Comparison of ENCODE assay signal across 27 cellular contexts in the genomic region with DNA sequence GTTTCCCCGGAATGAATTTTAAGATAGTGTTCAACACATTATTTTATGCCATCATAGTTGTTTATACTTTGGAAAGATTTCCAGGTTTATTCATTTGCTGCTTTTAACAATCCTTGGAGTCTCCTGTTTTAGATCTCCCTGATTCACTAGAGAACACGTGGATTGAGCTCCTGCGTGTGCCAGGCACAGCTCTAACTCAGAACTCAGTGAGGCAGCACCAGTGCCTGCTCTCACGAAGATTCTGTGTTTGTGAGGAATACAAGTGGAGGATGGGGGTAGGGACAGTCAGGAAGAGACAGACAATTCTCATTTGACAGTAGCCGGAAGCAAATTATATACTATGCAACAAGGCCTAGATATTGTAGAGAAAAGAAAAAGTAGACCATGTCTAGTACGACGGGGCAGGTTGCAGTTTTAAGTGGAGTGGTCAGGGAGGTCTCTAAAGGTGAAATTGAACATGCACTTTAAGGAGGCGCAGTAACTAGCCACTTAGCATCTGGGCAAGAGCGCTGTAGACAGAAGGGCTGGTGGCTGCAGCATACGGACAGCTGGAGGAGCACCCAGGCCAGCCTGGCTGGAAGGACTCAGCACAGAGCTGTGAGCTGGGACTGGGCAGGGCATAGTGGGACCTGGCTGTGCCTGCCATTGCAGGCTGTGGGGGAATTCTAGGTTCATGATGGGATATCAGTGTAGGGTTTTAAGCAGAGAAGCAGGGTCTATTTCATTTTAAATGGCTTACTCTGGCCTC. TPM values are rescaled to one million over a fixed set of nuclear protein-coding genes. Genes with fewer than 3 reads are reported as not detected.
DNase-seq lines count a peak whose midpoint lies in the region; ATAC-seq and TF ChIP-seq lines count a peak whose summit lies in the region.
"Had no signal": no experiment of that assay in that cellular context is flagged by ENCODE, and none has a peak within 500 bp of the region (broad histone marks: within the 10 kb centered on the region; RNA-seq: fewer than 3 reads in every experiment).

No MANE protein-coding gene starts in this region.

- DNase-seq in activated CD8-positive, alpha-beta memory T cell treated with anti-CD3 and anti-CD28 coated beads for 24 hours, result peak; percentile 13
- no peak for DNase-seq in activated CD8-positive, alpha-beta memory T cell treated with anti-CD3 and anti-CD28 coated beads, Interleukin-2, amount 50 U/mL, for 4 hours
- no peak for DNase-seq in mesenchymal stem cell
- peak in 1 of 49 donors; percentile 32 for DNase-seq in substantia nigra (lab: John Stamatoyannopoulos, UW)
- no peak for DNase-seq in activated CD4-positive, alpha-beta memory T cell treated with anti-CD3 and anti-CD28 coated beads for 36 hours
- no peak for DNase-seq in hepatic stellate cell (ENCODE audit: low spot score)
- DNase-seq: 8988T; activated CD4-positive, alpha-beta T cell treated with anti-CD3 and anti-CD28 coated beads for 36 hours; activated naive CD4-positive, alpha-beta T cell; activated T-cell treated with anti-CD3 and anti-CD28 coated beads, Interleukin-2, amount 50 U/mL, for 48 hours; islet precursor cell; NCI-H1417 treated with DMSO at 0.1 percent for 48 hours; NCI-H446; right lobe of liver; RPMI8226; stimulated activated CD4-positive, alpha-beta T cell treated with anti-CD3 and anti-CD28 coated beads, Interleukin-12 subunit alpha, Interleukin-12 subunit beta, amount 100 ng/mL, for 4 hours; stimulated activated CD4-positive, alpha-beta T cell treated with anti-CD3 and anti-CD28 coated beads, Interleukin-4, amount 100 ng/mL, for 24 hours; T-helper 1 cell had no signal

- CTCF ChIA-PET in activated CD4-positive, alpha-beta memory T cell treated with anti-CD3 and anti-CD28 coated beads for 36 hours (lab: Charles Lee), result no interaction called here

- H3K4me3 Mint-ChIP-seq in activated CD4-positive, alpha-beta memory T cell treated with anti-CD3 and anti-CD28 coated beads for 36 hours, result no peak overlapping the region
- H3K4me3 Mint-ChIP-seq: activated CD4-positive, alpha-beta T cell treated with anti-CD3 and anti-CD28 coated beads for 36 hours; CD14-positive monocyte; dendritic cell treated with granulocyte-macrophage colony-stimulating factor and Interleukin-4, amounts not matched to agents 40 ng/mL and 50 ng/mL, for 4 days; neural progenitor cell; stimulated activated memory B cell treated with anti-CD40 and anti-IgM and Interleukin-4, amounts not matched to agents 10 μg/mL and 1 μg/mL and 100 μg/mL, for 72 hours had no signal

- no peak overlapping the region for H2BK120ac ChIP-seq in mesenchymal stem cell (ENCODE audit: low read depth, low read length)

- no peaks in the 10 kb centered on the region for H3K9me3 Mint-ChIP-seq in activated CD4-positive, alpha-beta memory T cell treated with anti-CD3 and anti-CD28 coated beads for 36 hours
- H3K9me3 Mint-ChIP-seq: dendritic cell treated with granulocyte-macrophage colony-stimulating factor and Interleukin-4, amounts not matched to agents 40 ng/mL and 50 ng/mL, for 4 days; stimulated activated memory B cell treated with anti-CD40 and anti-IgM and Interleukin-4, amounts not matched to agents 10 μg/mL and 1 μg/mL and 100 μg/mL, for 72 hours had no signal

- no peak overlapping the region for H4K8ac ChIP-seq in mesenchymal stem cell (ENCODE audit: low read length)

- H3K4me2 ChIP-seq in mesenchymal stem cell (ENCODE audit: low read length, poor library complexity, severe bottlenecking), result no peak overlapping the region

- H3K4me3 ChIP-seq in mesenchymal stem cell (ENCODE audit: insufficient read depth in 1 of 2, low read depth in 1 of 2, low read length in 2 of 2), result no peak overlapping the region
- H3K4me3 ChIP-seq: neural progenitor cell, right lobe of liver, SJSA1, suprapubic skin had no signal

- H3K9ac ChIP-seq in mesenchymal stem cell (ENCODE audit: low read length), result no peak overlapping the region
- H3K9ac ChIP-seq: neural progenitor cell had no signal

- no peak overlapping the region for H3K27ac Mint-ChIP-seq in activated CD4-positive, alpha-beta memory T cell treated with anti-CD3 and anti-CD28 coated beads for 36 hours
- H3K27ac Mint-ChIP-seq: activated CD4-positive, alpha-beta T cell treated with anti-CD3 and anti-CD28 coated beads for 36 hours; CD14-positive monocyte; dendritic cell treated with granulocyte-macrophage colony-stimulating factor and Interleukin-4, amounts not matched to agents 40 ng/mL and 50 ng/mL, for 4 days; stimulated activated memory B cell treated with anti-CD40 and anti-IgM and Interleukin-4, amounts not matched to agents 10 μg/mL and 1 μg/mL and 100 μg/mL, for 72 hours had no signal

- no peak overlapping the region for H3K14ac ChIP-seq in mesenchymal stem cell (ENCODE audit: low read length in 2 of 2)

- H2AFZ ChIP-seq in mesenchymal stem cell (ENCODE audit: low read depth, low read length), result no peak overlapping the region
- H2AFZ ChIP-seq: neural progenitor cell had no signal

- H2BK5ac ChIP-seq in mesenchymal stem cell (ENCODE audit: low read depth, low read length, poor library complexity, severe bottlenecking), result no peak overlapping the region

- H3K4me1 ChIP-seq in mesenchymal stem cell (ENCODE audit: control insufficient read depth, insufficient read depth, low read depth, low read length), result peaks cover 4% of the 10 kb centered on the region
- H3K4me1 ChIP-seq: right lobe of liver, suprapubic skin had no signal

- peak overlapping the region; percentile 75 for H2BK15ac ChIP-seq in mesenchymal stem cell (ENCODE audit: low read depth, poor library complexity, severe bottlenecking)

- peaks cover 0 to 24% of the 10 kb centered on the region in 2 experiments for H3K36me3 ChIP-seq in mesenchymal stem cell (ENCODE audit: control insufficient read depth in 1 of 2, insufficient read depth in 2 of 2, low read depth in 1 of 2, low read length in 2 of 2)
- H3K36me3 ChIP-seq: neural progenitor cell, right lobe of liver, SJSA1, suprapubic skin had no signal

- no peak for ATAC-seq in SK-N-SH treated with all-trans-retinoic acid at 6 μM for 48 hours
- ATAC-seq: activated CD4-positive, alpha-beta T cell treated with anti-CD3 and anti-CD28 coated beads for 36 hours; right lobe of liver; stimulated activated memory B cell treated with anti-CD40 and anti-IgM and Interleukin-4, amounts not matched to agents 10 μg/mL and 1 μg/mL and 100 μg/mL, for 72 hours had no signal

- intact Hi-C loops in activated CD4-positive, alpha-beta memory T cell treated with anti-CD3 and anti-CD28 coated beads for 36 hours (cut with micrococcal nuclease), result no loop called here

- H3K27ac ChIP-seq in cingulate gyrus (ENCODE audit: low read depth, low read length) (peak overlapping the region; percentile 84), mesenchymal stem cell (ENCODE audit: low read length, poor library complexity, severe bottlenecking) (no peak overlapping the region), substantia nigra (ENCODE audit: low read depth, low read length, poor library complexity, severe bottlenecking) (peak overlapping the region; percentile 82)
- H3K27ac ChIP-seq: HL-60, neural progenitor cell, right lobe of liver, SJSA1, suprapubic skin had no signal

- peaks cover 42% of the 10 kb centered on the region for H3K4me1 Mint-ChIP-seq in activated CD4-positive, alpha-beta memory T cell treated with anti-CD3 and anti-CD28 coated beads for 36 hours (ENCODE audit: low read depth)

- H4K91ac ChIP-seq in mesenchymal stem cell (ENCODE audit: low read length), result peak overlapping the region; percentile 43

- peaks cover 32% of the 10 kb centered on the region for H3K36me3 Mint-ChIP-seq in activated CD4-positive, alpha-beta memory T cell treated with anti-CD3 and anti-CD28 coated beads for 36 hours

- no peaks in the 10 kb centered on the region for H3K27me3 Mint-ChIP-seq in activated CD4-positive, alpha-beta memory T cell treated with anti-CD3 and anti-CD28 coated beads for 36 hours
- H3K27me3 Mint-ChIP-seq: activated CD4-positive, alpha-beta T cell treated with anti-CD3 and anti-CD28 coated beads for 36 hours; dendritic cell treated with granulocyte-macrophage colony-stimulating factor and Interleukin-4, amounts not matched to agents 40 ng/mL and 50 ng/mL, for 4 days; stimulated activated memory B cell treated with anti-CD40 and anti-IgM and Interleukin-4, amounts not matched to agents 10 μg/mL and 1 μg/mL and 100 μg/mL, for 72 hours had no signal

- 96% methylated on average over 9 of the region's 10 CpGs for WGBS in mesenchymal stem cell

- peak overlapping the region in 1 of 2 experiments; percentile 17 for H2BK12ac ChIP-seq in mesenchymal stem cell (ENCODE audit: low read length in 2 of 2)

- H2AK5ac ChIP-seq in mesenchymal stem cell (ENCODE audit: low read length, severe bottlenecking), result no peak overlapping the region

- no peaks in the 10 kb centered on the region for H3K9me3 ChIP-seq in mesenchymal stem cell (ENCODE audit: control insufficient read depth, low read length)
- H3K9me3 ChIP-seq: right lobe of liver, SJSA1, suprapubic skin had no signal

- POLR2A ChIA-PET in activated CD4-positive, alpha-beta memory T cell treated with anti-CD3 and anti-CD28 coated beads for 36 hours (lab: Charles Lee), result no interaction called here

- peaks cover 1% of the 10 kb centered on the region for H3K79me1 ChIP-seq in mesenchymal stem cell (replicated peaks; ENCODE audit: low read length, poor library complexity, severe bottlenecking)

- no peak overlapping the region for H3K18ac ChIP-seq in mesenchymal stem cell (ENCODE audit: low read depth in 1 of 2, low read length in 2 of 2)

- H3K27me3 ChIP-seq in mesenchymal stem cell (ENCODE audit: control insufficient read depth in 1 of 2, insufficient read depth in 1 of 2, low read length in 2 of 2), result no peaks in the 10 kb centered on the region
- H3K27me3 ChIP-seq: neural progenitor cell, right lobe of liver, SJSA1, suprapubic skin had no signal

- no peak overlapping the region for H3K23ac ChIP-seq in mesenchymal stem cell (ENCODE audit: low read length in 2 of 2)

- H3K4ac ChIP-seq in mesenchymal stem cell (ENCODE audit: low read depth in 1 of 2, low read length in 2 of 2), result no peak overlapping the region

TF ChIP-seq in SK-N-SH treated with all-trans-retinoic acid at 6 μM for 48 hours, 23 proteins besides CTCF, POLR2A, EP300 and RAD21 (continues in another document):
- no peak for TF ChIP-seq SNAI2 (CRISPR knock-in tag; IDR thresholded peaks at IDR 0.05)
- no peak for TF ChIP-seq ZNF70 (CRISPR knock-in tag; IDR thresholded peaks at IDR 0.05)
- TF ChIP-seq GLIS3 (CRISPR knock-in tag; IDR thresholded peaks at IDR 0.05), result no peak

RNA-seq across cellular contexts. Expression of a gene that starts 24.3 kb away (rescaled TPM):
- polyA plus RNA-seq in mesenchymal stem cell (2013, experiment 1 of 2), result 9.0 TPM
- 9.1 TPM for polyA plus RNA-seq in mesenchymal stem cell (2013, experiment 2 of 2)
- 10 to 100 TPM; 21.4 to 22.7 TPM for total RNA-seq in activated CD4-positive, alpha-beta memory T cell treated with anti-CD3 and anti-CD28 coated beads for 36 hours
